ENCODE assay signal across 8 cellular contexts in the genomic region with DNA sequence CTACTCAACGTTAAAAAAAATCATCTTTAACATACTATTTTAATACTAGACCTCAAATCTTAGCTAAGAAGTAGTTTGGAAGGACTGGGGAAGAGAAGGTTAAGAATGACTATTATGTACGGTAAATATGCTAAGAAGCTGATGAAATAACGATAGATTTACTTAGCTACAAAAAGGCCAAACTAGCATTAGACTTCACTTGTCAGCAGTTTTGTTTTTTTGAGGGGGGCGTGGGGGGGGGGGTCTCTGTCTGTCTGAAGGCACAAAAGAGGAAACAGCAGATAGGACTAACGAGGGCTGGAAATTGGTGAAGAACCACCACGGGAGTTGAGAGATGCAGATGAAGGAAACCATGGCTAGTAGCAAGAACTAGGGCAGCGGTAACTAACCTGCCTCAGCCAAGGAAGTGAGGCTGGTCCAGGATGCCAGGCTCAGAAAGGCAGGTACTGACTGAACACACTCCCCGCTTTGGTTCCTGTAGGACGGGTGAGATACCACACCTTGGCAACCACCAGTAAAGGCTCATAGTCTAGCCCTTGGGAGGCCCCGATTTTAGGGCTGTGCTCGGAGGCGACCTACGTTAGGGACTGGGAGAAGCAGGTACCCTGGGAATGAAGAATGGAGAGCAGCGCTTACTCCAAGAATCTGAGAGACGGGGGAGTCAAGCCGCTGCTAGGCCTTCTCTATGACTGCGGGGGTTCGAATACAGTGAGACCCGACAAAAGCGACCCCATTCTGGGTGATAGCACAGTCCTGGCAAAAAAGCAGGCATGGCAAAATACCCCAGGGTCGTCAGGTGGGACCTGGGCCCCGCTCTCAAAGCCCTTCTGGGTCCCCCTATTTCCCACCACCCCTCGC. TPM values are rescaled to one million over a fixed set of nuclear protein-coding genes. Genes with fewer than 3 reads are reported as not detected.
DNase-seq lines count a peak whose midpoint lies in the region; ATAC-seq and TF ChIP-seq lines count a peak whose summit lies in the region.

No MANE protein-coding gene starts in this region.

- peak overlapping the region; percentile 96 for H3K27ac ChIP-seq in Panc1 (ENCODE audit: low read length)

- H3K4me1 ChIP-seq in Panc1 (ENCODE audit: control insufficient read depth, insufficient read depth, low read length) = peaks cover 18% of the 10 kb centered on the region

- TF ChIP-seq CTCF in BJ (IDR thresholded peaks at IDR 0.05; ENCODE audit: insufficient read depth, low read depth, low read length) = no peak
- no peak for TF ChIP-seq CTCF in Panc1 (IDR thresholded peaks at IDR 0.05)

- H3K36me3 Mint-ChIP-seq in effector memory CD8-positive, alpha-beta T cell (ENCODE audit: insufficient read depth) = peaks cover 32% of the 10 kb centered on the region
- H3K36me3 Mint-ChIP-seq in natural killer cell treated with Interleukin-12 subunit alpha and Interleukin-12 subunit beta and Interleukin-15 and Interleukin-18, amount 100 ng/mL, for 72 hours = peaks cover 20% of the 10 kb centered on the region

- no peaks in the 10 kb centered on the region for H3K27me3 Mint-ChIP-seq in effector memory CD8-positive, alpha-beta T cell
- no peaks in the 10 kb centered on the region for H3K27me3 Mint-ChIP-seq in natural killer cell treated with Interleukin-12 subunit alpha and Interleukin-12 subunit beta and Interleukin-15 and Interleukin-18, amount 100 ng/mL, for 72 hours

- H3K9me3 ChIP-seq in Panc1 (ENCODE audit: control insufficient read depth, insufficient read depth, low read depth, low read length) = no peaks in the 10 kb centered on the region

- POLR2A ChIA-PET in BJ (lab: Charles Lee) = no interaction called here
- POLR2A ChIA-PET in Panc1 (lab: Charles Lee) = interaction anchor here (0.6 to 0.7 kb wide), 2 partner anchors 9 to 147 kb away, joined by 6 to 8 read pairs; no protein-coding TSS in a partner anchor

- DNase-seq in BJ (ENCODE audit: low read depth) (no peak), Panc1 (ENCODE audit: low read depth, low spot score) (no peak), iPS-NIHi11 (ENCODE audit: low spot score) (no peak), NCI-H187 treated with DMSO at 0.1 percent for 48 hours (lab: John Stamatoyannopoulos, UW) (no peak), SKM-1 (lab: John Stamatoyannopoulos, UW; ENCODE audit: unreplicated experiment) (no peak)
- peak; percentile 23 to 35 (median 27) for DNase-seq in effector memory CD8-positive, alpha-beta T cell
- no peak for DNase-seq in natural killer cell treated with Interleukin-12 subunit alpha and Interleukin-12 subunit beta and Interleukin-15 and Interleukin-18, amount 100 ng/mL, for 72 hours (ENCODE audit: low spot score)

- CTCF ChIA-PET in BJ (lab: Yijun Ruan, JAX) (no interaction called here), Panc1 (lab: Charles Lee) (interaction anchor here (0.7 kb wide), 1 partner anchor 69 kb away, joined by 12 read pairs; no protein-coding TSS in a partner anchor)

- intact Hi-C loops in Panc1 (cut with micrococcal nuclease; ENCODE audit: unreplicated experiment) = no loop called here

- H3K27me3 ChIP-seq in BJ (ENCODE audit: control insufficient read depth, insufficient read depth, low read length) (no peaks in the 10 kb centered on the region), Panc1 (ENCODE audit: control insufficient read depth, insufficient read depth, low read length) (no peaks in the 10 kb centered on the region)

- no peaks in the 10 kb centered on the region for H3K9me3 Mint-ChIP-seq in effector memory CD8-positive, alpha-beta T cell
- H3K9me3 Mint-ChIP-seq in natural killer cell treated with Interleukin-12 subunit alpha and Interleukin-12 subunit beta and Interleukin-15 and Interleukin-18, amount 100 ng/mL, for 72 hours = no peaks in the 10 kb centered on the region

- H3K27ac Mint-ChIP-seq in effector memory CD8-positive, alpha-beta T cell = peak overlapping the region; percentile 81 to 91
- H3K27ac Mint-ChIP-seq in natural killer cell treated with Interleukin-12 subunit alpha and Interleukin-12 subunit beta and Interleukin-15 and Interleukin-18, amount 100 ng/mL, for 72 hours = peak overlapping the region; percentile 68 to 95

- H3K4me3 ChIP-seq in BJ (ENCODE audit: low read depth, low read length) (peak overlapping the region; percentile 62), Panc1 (ENCODE audit: low read depth in 2 of 2, low read length in 2 of 2) (peak overlapping the region; percentile 87 to 89)

- H3K4me1 Mint-ChIP-seq in effector memory CD8-positive, alpha-beta T cell (ENCODE audit: low read depth in 2 of 2) = peaks cover 32 to 40% of the 10 kb centered on the region in 2 donors
- H3K4me1 Mint-ChIP-seq in natural killer cell treated with Interleukin-12 subunit alpha and Interleukin-12 subunit beta and Interleukin-15 and Interleukin-18, amount 100 ng/mL, for 72 hours (ENCODE audit: low read depth in 2 of 2) = peaks cover 34 to 49% of the 10 kb centered on the region in 2 donors

- H3K4me3 Mint-ChIP-seq in effector memory CD8-positive, alpha-beta T cell = peak overlapping the region; percentile 80 to 85
- H3K4me3 Mint-ChIP-seq in natural killer cell treated with Interleukin-12 subunit alpha and Interleukin-12 subunit beta and Interleukin-15 and Interleukin-18, amount 100 ng/mL, for 72 hours = peak overlapping the region; percentile 91

- in situ Hi-C loops in Panc1 (cut with HindIII; ENCODE audit: low pct_unique_long_range_greater_than_20kb, low sequenced_read_pairs) = no loop called here

- TSS peak; percentile 73 for BruUV-seq in Panc1 (replicated peaks; lab: Mats Ljungman, UMichigan)

- H3K36me3 ChIP-seq in BJ (ENCODE audit: control insufficient read depth, insufficient read depth, low read length) (peaks cover under 1% of the 10 kb centered on the region; the same call in 1 of the 2 replicates), Panc1 (ENCODE audit: control insufficient read depth, insufficient read depth, low read length) (peaks cover 12% of the 10 kb centered on the region)

- ATAC-seq in GM21529 (IDR thresholded peaks at IDR 0.05; ENCODE audit: unreplicated experiment) (peak; percentile 6), Panc1 (peak; percentile 2; the same call in 1 of the 2 replicates)
- peak; percentile 52 for ATAC-seq in effector memory CD8-positive, alpha-beta T cell (replicated peaks)
- ATAC-seq in natural killer cell treated with Interleukin-12 subunit alpha and Interleukin-12 subunit beta and Interleukin-15 and Interleukin-18, amount 100 ng/mL, for 72 hours = peak in 1 of 2 donors; percentile 37

RNA-seq across cellular contexts. Expression of a gene that starts 0.7 kb away (rescaled TPM):
- 242 and 329 TPM in 2 replicates for polyA plus RNA-seq in BJ (2011; rRNA removed)
- polyA minus RNA-seq in BJ (2011; rRNA and poly(A)+ RNA removed) = 31.7 and 50.4 TPM in 2 replicates
- 155 TPM for total RNA-seq in Panc1 (2021; ENCODE audit: unreplicated experiment)
- polyA plus RNA-seq in Panc1 (2012; ENCODE audit: insufficient read length) = 221 TPM
- 100 to 1,000 TPM; 196 to 199 TPM for total RNA-seq in natural killer cell treated with Interleukin-12 subunit alpha and Interleukin-12 subunit beta and Interleukin-15 and Interleukin-18, amount 100 ng/mL, for 72 hours

RNA-seq across cellular contexts. Expression of a gene that starts 1.2 kb away (rescaled TPM):
- 103 and 116 TPM in 2 replicates for polyA plus RNA-seq in BJ (2011; rRNA removed)
- polyA minus RNA-seq in BJ (2011; rRNA and poly(A)+ RNA removed) = 36.9 and 74.7 TPM in 2 replicates
- total RNA-seq in Panc1 (2021; ENCODE audit: unreplicated experiment) = 45.9 TPM
- polyA plus RNA-seq in Panc1 (2012; ENCODE audit: insufficient read length) = 58.0 TPM
- total RNA-seq in natural killer cell treated with Interleukin-12 subunit alpha and Interleukin-12 subunit beta and Interleukin-15 and Interleukin-18, amount 100 ng/mL, for 72 hours = 10 to 100 TPM; 40.5 to 54.5 TPM

RNA-seq across cellular contexts. Expression of a gene that starts 10.9 kb away (rescaled TPM):
- 37.2 and 41.7 TPM in 2 replicates for polyA plus RNA-seq in BJ (2011; rRNA removed)
- polyA minus RNA-seq in BJ (2011; rRNA and poly(A)+ RNA removed) = 24.7 and 33.7 TPM in 2 replicates
- 53.8 TPM for total RNA-seq in Panc1 (2021; ENCODE audit: unreplicated experiment)
- polyA plus RNA-seq in Panc1 (2012; ENCODE audit: insufficient read length) = 33.0 TPM
- 100 to 1,000 TPM in 1 of 2 donors, 10 to 100 TPM in 1; 77.7 to 103 TPM for total RNA-seq in natural killer cell treated with Interleukin-12 subunit alpha and Interleukin-12 subunit beta and Interleukin-15 and Interleukin-18, amount 100 ng/mL, for 72 hours

RNA-seq across cellular contexts. Expression of a gene that starts 15.6 kb away (rescaled TPM):
- polyA plus RNA-seq in BJ (2011; rRNA removed) = 16.3 and 19.3 TPM in 2 replicates
- 2.2 and 7.9 TPM in 2 replicates for polyA minus RNA-seq in BJ (2011; rRNA and poly(A)+ RNA removed)
- 8.9 TPM for total RNA-seq in Panc1 (2021; ENCODE audit: unreplicated experiment)
- 7.1 TPM for polyA plus RNA-seq in Panc1 (2012; ENCODE audit: insufficient read length)
- 10 to 100 TPM in 1 of 2 donors, 1 to 10 TPM in 1; 9.1 to 11.3 TPM for total RNA-seq in natural killer cell treated with Interleukin-12 subunit alpha and Interleukin-12 subunit beta and Interleukin-15 and Interleukin-18, amount 100 ng/mL, for 72 hours

RNA-seq across cellular contexts. Expression of a gene that starts 18.2 kb away (rescaled TPM):
- polyA plus RNA-seq in BJ (2011; rRNA removed) = 36.3 and 52.1 TPM in 2 replicates
- 4.2 and 6.7 TPM in 2 replicates for polyA minus RNA-seq in BJ (2011; rRNA and poly(A)+ RNA removed)
- total RNA-seq in Panc1 (2021; ENCODE audit: unreplicated experiment) = 42.4 TPM
- 48.6 TPM for polyA plus RNA-seq in Panc1 (2012; ENCODE audit: insufficient read length)
- 10 to 100 TPM; 66.2 to 95.0 TPM for total RNA-seq in natural killer cell treated with Interleukin-12 subunit alpha and Interleukin-12 subunit beta and Interleukin-15 and Interleukin-18, amount 100 ng/mL, for 72 hours

Comparison
In these comparisons a context has a peak if more than half of its experiments do, and no peak if none do; other contexts are left out.
1. DNase-seq: peak in effector memory CD8-positive, alpha-beta T cell (3 of 3); none in BJ (single experiment), Panc1 (single experiment), natural killer cell treated with Interleukin-12 subunit alpha and Interleukin-12 subunit beta and Interleukin-15 and Interleukin-18, amount 100 ng/mL, for 72 hours (single experiment), iPS-NIHi11 (single experiment), NCI-H187 treated with DMSO at 0.1 percent for 48 hours (single experiment) and SKM-1 (single experiment).